17 cellular contexts compared by ENCODE assay signal in the genomic region with DNA sequence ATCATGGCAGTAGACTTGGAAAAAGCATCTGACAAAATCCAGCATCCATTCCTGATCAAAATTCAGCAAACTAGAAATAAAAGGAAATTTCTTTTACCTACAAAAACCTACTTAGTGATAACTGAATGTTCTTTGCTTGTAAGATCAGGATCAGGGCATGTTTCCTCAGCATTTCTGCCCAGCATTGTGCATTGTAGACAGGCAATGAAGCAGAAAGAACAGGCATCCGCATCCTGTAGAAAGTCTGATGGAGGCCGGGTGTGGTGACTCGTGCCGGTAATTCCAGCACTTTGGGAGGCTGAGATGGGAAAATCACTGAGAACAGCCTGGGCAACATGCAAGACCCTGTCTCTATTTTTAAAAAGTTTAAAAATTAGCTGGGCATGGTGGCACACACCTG. TPM values are rescaled to one million over a fixed set of nuclear protein-coding genes. Genes with fewer than 3 reads are reported as not detected.
DNase-seq lines count a peak whose midpoint lies in the region; ATAC-seq and TF ChIP-seq lines count a peak whose summit lies in the region.
"Had no signal": no experiment of that assay in that cellular context is flagged by ENCODE, and none has a peak within 500 bp of the region (broad histone marks: within the 10 kb centered on the region; RNA-seq: fewer than 3 reads in every experiment).

No MANE protein-coding gene starts in this region.

- peaks cover 13% of the 10 kb centered on the region; the same call in 1 of the 2 replicates for H3K36me3 ChIP-seq in IMR-90 (ENCODE audit: control insufficient read depth, insufficient read depth, low read length)
- H3K36me3 ChIP-seq in OCI-LY1 (ENCODE audit: insufficient read depth, low read length) = no peaks in the 10 kb centered on the region
- H3K36me3 ChIP-seq: BE2C, HAP-1 had no signal

- no peak overlapping the region for H2AFZ ChIP-seq in IMR-90 (replicated peaks; ENCODE audit: low read length, poor library complexity)
- H2AFZ ChIP-seq in OCI-LY1 (ENCODE audit: low read length) = no peak overlapping the region

- 0 out of 2 replicates have a peak, but pooled peaks cover 15% of the 10 kb centered on the region for H3F3A ChIP-seq in OCI-LY1 (ENCODE audit: insufficient read depth, low read length)

- H3K4me3 ChIP-seq in IMR-90 (ENCODE audit: insufficient read depth, low read depth, low read length) (no peak overlapping the region), OCI-LY1 (ENCODE audit: low read depth, low read length, poor library complexity, severe bottlenecking) (no peak overlapping the region)
- H3K4me3 ChIP-seq: A549, HAP-1, K562 had no signal

- no peak overlapping the region for H2BK5ac ChIP-seq in IMR-90 (ENCODE audit: low read depth, low read length, poor library complexity, severe bottlenecking)

- no peak overlapping the region for H3K4ac ChIP-seq in IMR-90 (ENCODE audit: low read depth, low read length)

- H4K20me1 ChIP-seq in IMR-90 (ENCODE audit: insufficient read depth, low read length) (peaks cover 8% of the 10 kb centered on the region; the same call in 1 of the 2 replicates), OCI-LY1 (ENCODE audit: insufficient read depth, low read length) (no peaks in the 10 kb centered on the region)

- no peak overlapping the region for H3K14ac ChIP-seq in IMR-90 (replicated peaks; ENCODE audit: low read depth, low read length)

- POLR2A ChIA-PET in IMR-90 (lab: Charles Lee; ENCODE audit: unreplicated experiment) = no interaction called here

- no peaks in the 10 kb centered on the region for H3K79me1 ChIP-seq in IMR-90 (ENCODE audit: low read depth in 1 of 2, low read length in 2 of 2)

- no peak overlapping the region for H4K8ac ChIP-seq in IMR-90 (ENCODE audit: low read depth in 2 of 2, low read length in 2 of 2)

- H3K27me3 ChIP-seq in IMR-90 (ENCODE audit: control insufficient read depth, insufficient read depth, low read length) (peaks cover 2% of the 10 kb centered on the region; the same call in 1 of the 2 replicates), OCI-LY1 (ENCODE audit: insufficient read depth, low read length) (no peaks in the 10 kb centered on the region)
- H3K27me3 ChIP-seq: BE2C had no signal

- DNase-seq in IMR-90 (no peak), glomerular visceral epithelial cell (ENCODE audit: extremely low spot score) (peak; percentile 11), NCI-H524 (lab: John Stamatoyannopoulos, UW) (no peak)
- no peak for DNase-seq in stimulated activated CD4-positive, alpha-beta T cell treated with anti-CD3 and anti-CD28 coated beads, Interleukin-4, amount 100 ng/mL, for 24 hours
- DNase-seq: BE2C; Caco-2; CD8-positive, alpha-beta memory T cell; DMS53; GOT3; HFFc6 had no signal

- TF ChIP-seq POLR2A in IMR-90 (IDR thresholded peaks at IDR 0.05; ENCODE audit: low read depth, low read length) = no peak

- no peak overlapping the region for H2BK20ac ChIP-seq in IMR-90 (ENCODE audit: low read depth, low read length)

- ATAC-seq in IMR-90 (ENCODE audit: low read depth) (no peak), GM21786 (IDR thresholded peaks at IDR 0.05; ENCODE audit: unreplicated experiment) (no peak)
- ATAC-seq: A549, HepG2, K562 had no signal

- dilution Hi-C loops in IMR-90 (cut with HindIII; ENCODE audit: low sequenced_read_pairs, unreplicated experiment) = no loop called here

- H2BK15ac ChIP-seq in IMR-90 (ENCODE audit: low read depth, low read length) = no peak overlapping the region

- no peaks in the 10 kb centered on the region for H3K79me2 ChIP-seq in OCI-LY1 (ENCODE audit: insufficient read depth, low read length)

- H2BK120ac ChIP-seq in IMR-90 (ENCODE audit: low read depth, low read length) = no peak overlapping the region

- no peak overlapping the region for H3K4me2 ChIP-seq in IMR-90 (ENCODE audit: low read depth, low read length)
- no peak overlapping the region for H3K4me2 ChIP-seq in OCI-LY1 (ENCODE audit: low read length)
- H3K4me2 ChIP-seq: A549 had no signal

- no peak overlapping the region for H4K5ac ChIP-seq in IMR-90 (ENCODE audit: low read depth, low read length)

- no peak overlapping the region for H3K27ac ChIP-seq in IMR-90 (ENCODE audit: insufficient read depth, low read length)
- H3K27ac ChIP-seq in OCI-LY1 (ENCODE audit: low read depth, low read length, poor library complexity, severe bottlenecking) = peak overlapping the region; percentile 98
- H3K27ac ChIP-seq: A549 had no signal

- H3K9me3 ChIP-seq in IMR-90 (ENCODE audit: control insufficient read depth, insufficient read depth, low read length) (no peaks in the 10 kb centered on the region), OCI-LY1 (ENCODE audit: low read length) (no peaks in the 10 kb centered on the region)
- H3K9me3 ChIP-seq: A549, BE2C, Caco-2, HAP-1 had no signal

- WGBS in IMR-90 (ENCODE audit: extremely low coverage in 2 of 2, insufficient read length in 1 of 2), 2 experiments = no CpG with 5 or more reads among the region's 4 CpGs

- in situ Hi-C loops in IMR-90 (cut with MboI; ENCODE audit: low sequenced_read_pairs) = no loop called here

- CTCF ChIA-PET in IMR-90 (lab: Yijun Ruan, JAX) = no interaction called here

- peaks cover 11% of the 10 kb centered on the region for H3K4me1 ChIP-seq in IMR-90 (ENCODE audit: control insufficient read depth, insufficient read depth, low read length)
- H3K4me1 ChIP-seq in OCI-LY1 (ENCODE audit: insufficient read depth, low read length, severe bottlenecking) = peaks cover 53% of the 10 kb centered on the region
- H3K4me1 ChIP-seq: BE2C had no signal

- no TSS peak for BruUV-seq in IMR-90 (replicated peaks; lab: Mats Ljungman, UMichigan)

- no peak overlapping the region for H4K91ac ChIP-seq in IMR-90 (ENCODE audit: insufficient read depth, low read depth, low read length)

- no peak for TF ChIP-seq RAD21 in IMR-90 (IDR thresholded peaks at IDR 0.05; ENCODE audit: low read length)

- no peak overlapping the region for H2AK9ac ChIP-seq in IMR-90 (replicated peaks; ENCODE audit: low read depth, low read length, poor library complexity)

- TF ChIP-seq CTCF in IMR-90 (conservative IDR thresholded peaks at IDR 0.05; ENCODE audit: low read depth, low read length) (no peak), OCI-LY1 (IDR thresholded peaks at IDR 0.05; ENCODE audit: low read length) (no peak)

- H3K9ac ChIP-seq in IMR-90 (ENCODE audit: low read depth, low read length) (no peak overlapping the region), OCI-LY1 (ENCODE audit: low read length) (no peak overlapping the region; the same call in 1 of the 2 replicates)

- H2AK5ac ChIP-seq in IMR-90 (ENCODE audit: low read depth, low read length) = no peak overlapping the region

- H3K9me1 ChIP-seq in IMR-90 (ENCODE audit: insufficient read depth, low read length) = peaks cover 2% of the 10 kb centered on the region; the same call in 1 of the 2 replicates

- H3K9me2 ChIP-seq in OCI-LY1 (ENCODE audit: low read depth, low read length) = no peaks in the 10 kb centered on the region

- H3K23ac ChIP-seq in IMR-90 (ENCODE audit: low read depth, low read length) = 0 out of 2 replicates have a peak overlapping the region, but pooled peaks have one; percentile 42

- no peak overlapping the region for H3K56ac ChIP-seq in IMR-90 (ENCODE audit: extremely low read depth, insufficient read depth, low read length)

- intact Hi-C loops in IMR-90 (cut with micrococcal nuclease) = no loop called here

- H3K18ac ChIP-seq in IMR-90 (ENCODE audit: low read depth, low read length) = no peak overlapping the region

TF ChIP-seq in IMR-90, 13 proteins besides CTCF, POLR2A, EP300 and RAD21 (continues in another document):
- TF ChIP-seq MAFK (IDR thresholded peaks at IDR 0.05; ENCODE audit: low read depth, low read length) (no peak), MAZ (IDR thresholded peaks at IDR 0.05; ENCODE audit: borderline replicate concordance, low read depth, low read length) (no peak), CHD1 (IDR thresholded peaks at IDR 0.05; ENCODE audit: low read depth, low read length) (no peak), RFX5 (IDR thresholded peaks at IDR 0.05; ENCODE audit: low read depth, low read length) (no peak), CEBPB (IDR thresholded peaks at IDR 0.05; ENCODE audit: low read depth, low read length) (no peak), SMC3 (IDR thresholded peaks at IDR 0.05; ENCODE audit: low read depth, low read length) (no peak)
- TF ChIP-seq, protein P1, sequence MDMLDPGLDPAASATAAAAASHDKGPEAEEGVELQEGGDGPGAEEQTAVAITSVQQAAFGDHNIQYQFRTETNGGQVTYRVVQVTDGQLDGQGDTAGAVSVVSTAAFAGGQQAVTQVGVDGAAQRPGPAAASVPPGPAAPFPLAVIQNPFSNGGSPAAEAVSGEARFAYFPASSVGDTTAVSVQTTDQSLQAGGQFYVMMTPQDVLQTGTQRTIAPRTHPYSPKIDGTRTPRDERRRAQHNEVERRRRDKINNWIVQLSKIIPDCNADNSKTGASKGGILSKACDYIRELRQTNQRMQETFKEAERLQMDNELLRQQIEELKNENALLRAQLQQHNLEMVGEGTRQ (IDR thresholded peaks at IDR 0.05; ENCODE audit: low read depth, low read length) = no peak
- TF ChIP-seq, protein P2, sequence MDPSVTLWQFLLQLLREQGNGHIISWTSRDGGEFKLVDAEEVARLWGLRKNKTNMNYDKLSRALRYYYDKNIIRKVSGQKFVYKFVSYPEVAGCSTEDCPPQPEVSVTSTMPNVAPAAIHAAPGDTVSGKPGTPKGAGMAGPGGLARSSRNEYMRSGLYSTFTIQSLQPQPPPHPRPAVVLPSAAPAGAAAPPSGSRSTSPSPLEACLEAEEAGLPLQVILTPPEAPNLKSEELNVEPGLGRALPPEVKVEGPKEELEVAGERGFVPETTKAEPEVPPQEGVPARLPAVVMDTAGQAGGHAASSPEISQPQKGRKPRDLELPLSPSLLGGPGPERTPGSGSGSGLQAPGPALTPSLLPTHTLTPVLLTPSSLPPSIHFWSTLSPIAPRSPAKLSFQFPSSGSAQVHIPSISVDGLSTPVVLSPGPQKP (IDR thresholded peaks at IDR 0.05; ENCODE audit: borderline replicate concordance, low read depth, low read length) = no peak

RNA-seq across cellular contexts. Expression of a gene that starts 32.5 kb away (rescaled TPM):
- total RNA-seq in IMR-90 (2012; rRNA removed) = under 0.01 and 0.18 TPM in 2 replicates
- polyA plus RNA-seq in IMR-90 (2012; rRNA removed) = 1.3 and 1.7 TPM in 2 replicates
- polyA plus RNA-seq in IMR-90 (2012; cell fraction: cytosol; rRNA removed) = 1.6 and 3.8 TPM in 2 replicates
- polyA plus RNA-seq in IMR-90 (2012; cell fraction: nucleus; rRNA removed; ENCODE audit: low replicate concordance) = 7.1 and 11.4 TPM in 2 replicates
- polyA plus RNA-seq: CD8-positive, alpha-beta memory T cell had no signal

RNA-seq across cellular contexts. Expression of a gene that starts 47.7 kb away (rescaled TPM):
- total RNA-seq in IMR-90 (2012; rRNA removed) = 13.4 and 13.9 TPM in 2 replicates
- polyA plus RNA-seq in IMR-90 (2012; rRNA removed) = 42.7 and 45.3 TPM in 2 replicates
- polyA plus RNA-seq in IMR-90 (2012; cell fraction: cytosol; rRNA removed) = 32.3 and 48.5 TPM in 2 replicates
- polyA plus RNA-seq in IMR-90 (2012; cell fraction: nucleus; rRNA removed; ENCODE audit: low replicate concordance) = 188 and 434 TPM in 2 replicates

RNA-seq across cellular contexts. Expression of a gene that starts 48.2 kb away (rescaled TPM):
- total RNA-seq in IMR-90 (2012; rRNA removed) = 0.72 and 0.83 TPM in 2 replicates
- polyA plus RNA-seq in IMR-90 (2012; rRNA removed) = 0.83 and 1.4 TPM in 2 replicates
- polyA plus RNA-seq in IMR-90 (2012; cell fraction: cytosol; rRNA removed) = 0.31 and 0.67 TPM in 2 replicates
- 10.7 and 19.6 TPM in 2 replicates for polyA plus RNA-seq in IMR-90 (2012; cell fraction: nucleus; rRNA removed; ENCODE audit: low replicate concordance)
- total RNA-seq: Caco-2; CD8-positive, alpha-beta memory T cell had no signal
- polyA plus RNA-seq: CD8-positive, alpha-beta memory T cell had no signal

RNA-seq across cellular contexts. Expression of a gene that starts 52.8 kb away (rescaled TPM):
- total RNA-seq in IMR-90 (2012; rRNA removed) = not detected in 2 replicates
- polyA plus RNA-seq in IMR-90 (2012; rRNA removed) = 0.07 and 0.10 TPM in 2 replicates
- 0.02 and 0.19 TPM in 2 replicates for polyA plus RNA-seq in IMR-90 (2012; cell fraction: cytosol; rRNA removed)
- polyA plus RNA-seq in IMR-90 (2012; cell fraction: nucleus; rRNA removed; ENCODE audit: low replicate concordance) = 0.05 and 0.08 TPM in 2 replicates
- total RNA-seq: Daoy, HepG2, HFFc6 had no signal
- polyA plus RNA-seq: A549, HepG2 had no signal
